ENCODE assay signal across 8 cellular contexts in the genomic region with DNA sequence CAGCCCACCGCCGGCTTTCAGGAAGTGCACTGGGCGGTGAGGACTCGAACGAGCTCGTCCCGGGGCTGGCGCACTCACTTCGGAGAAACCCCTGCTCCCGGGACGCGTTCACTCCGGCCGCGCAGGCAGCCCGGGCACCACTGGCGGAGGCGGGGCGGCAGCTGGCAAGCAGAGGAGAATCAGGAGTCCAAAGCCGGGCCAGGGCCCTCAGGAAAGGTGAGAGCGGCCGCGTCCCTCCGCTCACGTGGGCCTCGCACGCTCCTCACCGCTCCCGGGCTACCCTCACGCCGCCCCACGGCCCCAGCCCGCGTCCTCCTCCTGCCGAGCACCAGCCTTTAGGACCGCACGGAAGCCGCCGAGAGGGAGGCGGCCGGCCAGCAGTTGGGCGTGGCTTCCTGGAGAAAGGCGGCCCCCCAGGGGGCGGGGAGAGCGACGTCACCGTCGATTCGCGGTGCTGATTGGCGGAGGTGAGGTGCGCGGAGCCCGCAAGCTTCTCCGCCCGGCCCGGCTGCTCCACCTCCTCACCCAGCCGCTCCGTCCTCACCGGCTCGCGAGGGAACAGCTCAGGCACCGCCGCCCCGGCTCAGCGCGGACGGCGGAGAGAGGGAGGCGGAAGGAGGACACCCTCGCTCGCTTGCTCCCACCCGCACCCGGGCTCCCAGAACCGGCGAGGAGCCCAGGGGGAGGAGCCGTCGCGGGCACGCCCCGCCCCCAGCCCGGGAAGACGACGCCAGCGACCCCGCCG. TPM values are rescaled to one million over a fixed set of nuclear protein-coding genes. Genes with fewer than 3 reads are reported as not detected.
A peak's percentile ranks its signal among the peaks of the same experiment; 100 is the strongest.
DNase-seq lines count a peak whose midpoint lies in the region; ATAC-seq, FAIRE-seq and TF ChIP-seq lines count a peak whose summit lies in the region.

A gene (plus strand): TSS at position 516 of the 745 bp plus-strand sequence. CDS start 400 bp downstream, outside the sequence.

- no peaks in the 10 kb centered on the region; a peak in 1 of 5 replicates for H3K27me3 ChIP-seq in HepG2 (ENCODE audit: control insufficient read depth in 1 of 2, insufficient read depth in 2 of 2, low read length in 2 of 2)

- FAIRE-seq in HepG2 (lab: Jason Lieb, UNC) = peak; percentile 72

- peak in 1 of 2 experiments; percentile 75; a peak in 2 of 4 replicates for TF ChIP-seq POLR2A in HepG2 (IDR thresholded peaks at IDR 0.05; ENCODE audit: insufficient read depth in 1 of 2, low read depth in 2 of 2, low read length in 2 of 2)

- DNase-seq in NCI-H774 (lab: John Stamatoyannopoulos, UW) (peak; percentile 96), dermis blood vessel endothelial cell (peak; percentile 99), HepG2 (ENCODE audit: low spot score) (peak; percentile 92)
- DNase-seq in activated CD4-positive, alpha-beta T cell treated with anti-CD3 and anti-CD28 coated beads, Interleukin-2, amount 50 U/mL, for 4 hours = peak; percentile 97 to 98
- DNase-seq in stimulated activated CD4-positive, alpha-beta T cell treated with anti-CD3 and anti-CD28 coated beads, Interleukin-4, amount 100 ng/mL, for 1 hour = peak; percentile 98

- peak within 1 kb of the TSS; percentile 92 to 98 (median 96) for H3K4me3 ChIP-seq in HepG2 (replicated peaks in 1 of 3; ENCODE audit: insufficient read depth in 1 of 3, low read depth in 2 of 3, low read length in 3 of 3)

- POLR2A ChIA-PET in HepG2 (lab: Yijun Ruan, JAX) = interaction anchor here (0.7 to 5.3 kb wide), 14 partner anchors 11 to 219 kb away, joined by 3 to 41 read pairs (median 8); no protein-coding TSS in a partner anchor

- H3K9me3 ChIP-seq in HepG2 (ENCODE audit: low read length) = no peaks in the 10 kb centered on the region

- 9% methylated on average over 4 of the region's 87 CpGs for WGBS in HepG2 (ENCODE audit: low lambda C conversion rate)

- H3K36me3 ChIP-seq in HepG2 (replicated peaks in 1 of 2; ENCODE audit: control insufficient read depth in 1 of 2, insufficient read depth in 2 of 2, low read length in 2 of 2) = 0 out of 5 replicates have a peak, but pooled peaks cover 0 to 4% of the 10 kb centered on the region in 2 experiments

- TF ChIP-seq CTCF in C4-2B (conservative IDR thresholded peaks at IDR 0.05) (no peak), HepG2 (CRISPR knock-in tag; IDR thresholded peaks at IDR 0.05) (peak; percentile 24; the same call in 1 of the 2 replicates)

- ATAC-seq in GM19395 (IDR thresholded peaks at IDR 0.05; ENCODE audit: unreplicated experiment) = peak; percentile 72
- ATAC-seq in HG03565 (IDR thresholded peaks at IDR 0.05; ENCODE audit: unreplicated experiment) = peak; percentile 58
- ATAC-seq in HepG2 = peak; percentile 89

- in situ Hi-C loops in HepG2 (cut with HindIII; ENCODE audit: extremely low pct_ligation_motif_present, low pct_unique_long_range_greater_than_20kb) = loop anchor here (5.0 to 10.0 kb wide), 2 partner anchors 68 to 95 kb away; no protein-coding TSS in a partner anchor

- no peak within 1 kb of the TSS for H2AFZ ChIP-seq in HepG2 (ENCODE audit: low read length)

- intact Hi-C loops in HepG2 (cut with micrococcal nuclease; ENCODE audit: unreplicated experiment) = loop anchor here (1.0 to 10.0 kb wide), 3 partner anchors 62 to 338 kb away; a partner anchor contains a TSS

- peak within 1 kb of the TSS; percentile 99 for H3K27ac ChIP-seq in C4-2B
- H3K27ac ChIP-seq in HepG2 (ENCODE audit: extremely low read length, insufficient read depth, low read length) = peak within 1 kb of the TSS; percentile 96

- peaks cover 3% of the 10 kb centered on the region; the same call in 1 of the 2 replicates for H4K20me1 ChIP-seq in HepG2 (ENCODE audit: insufficient read depth, low read length)

- peaks cover 39% of the 10 kb centered on the region for H3K4me1 ChIP-seq in HepG2 (ENCODE audit: insufficient read depth, low read length)

- TF ChIP-seq RAD21 in HepG2 (CRISPR knock-in tag; IDR thresholded peaks at IDR 0.05) = no peak; the same call in none of the 2 replicates

- H3K4me2 ChIP-seq in HepG2 (ENCODE audit: low read depth, low read length) = peak within 1 kb of the TSS; percentile 90

- TF ChIP-seq EP300 in HepG2 (IDR thresholded peaks at IDR 0.05; ENCODE audit: low read depth in 2 of 2, low read length in 2 of 2) (peak in 1 of 2 experiments; percentile 38; a peak in 1 of 4 replicates), HepG2 (CRISPR knock-in tag; IDR thresholded peaks at IDR 0.05; ENCODE audit: borderline replicate concordance) (peak; percentile 48)

- BruUV-seq in HepG2 (replicated peaks; lab: Mats Ljungman, UMichigan) = no TSS peak

- peak within 1 kb of the TSS; percentile 96 for H3K9ac ChIP-seq in HepG2 (ENCODE audit: insufficient read depth, low read depth, low read length)

- peaks cover 78% of the 10 kb centered on the region for H3K79me2 ChIP-seq in HepG2 (ENCODE audit: insufficient read depth, low read length)

- CTCF ChIA-PET in HepG2 (lab: Yijun Ruan, JAX; ENCODE audit: low intra/inter-chr PET ratio, low total read pairs) = interaction anchor here (1.4 kb wide), 1 partner anchor 97 kb away, joined by 4 read pairs; no protein-coding TSS in a partner anchor

TF ChIP-seq in HepG2, 621 proteins besides CTCF, POLR2A, EP300 and RAD21 (continues in another document):
- TF ChIP-seq CBFB (CRISPR knock-in tag; IDR thresholded peaks at IDR 0.05) (peak; percentile 91), ZNF510 (CRISPR knock-in tag; IDR thresholded peaks at IDR 0.05; ENCODE audit: low read depth) (peak; percentile 89; the same call in 1 of the 2 replicates), MTF2 (CRISPR knock-in tag; IDR thresholded peaks at IDR 0.05; ENCODE audit: borderline replicate concordance) (no peak), NFIC (IDR thresholded peaks at IDR 0.05; ENCODE audit: low read length) (no peak), HES4 (CRISPR knock-in tag; IDR thresholded peaks at IDR 0.05; ENCODE audit: borderline replicate concordance) (peak; percentile 92)
- TF ChIP-seq, protein P1, sequence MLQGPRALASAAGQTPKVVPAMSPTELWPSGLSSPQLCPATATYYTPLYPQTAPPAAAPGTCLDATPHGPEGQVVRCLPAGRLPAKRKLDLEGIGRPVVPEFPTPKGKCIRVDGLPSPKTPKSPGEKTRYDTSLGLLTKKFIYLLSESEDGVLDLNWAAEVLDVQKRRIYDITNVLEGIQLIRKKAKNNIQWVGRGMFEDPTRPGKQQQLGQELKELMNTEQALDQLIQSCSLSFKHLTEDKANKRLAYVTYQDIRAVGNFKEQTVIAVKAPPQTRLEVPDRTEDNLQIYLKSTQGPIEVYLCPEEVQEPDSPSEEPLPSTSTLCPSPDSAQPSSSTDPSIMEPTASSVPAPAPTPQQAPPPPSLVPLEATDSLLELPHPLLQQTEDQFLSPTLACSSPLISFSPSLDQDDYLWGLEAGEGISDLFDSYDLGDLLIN (CRISPR knock-in tag; IDR thresholded peaks at IDR 0.05; ENCODE audit: borderline replicate concordance) = no peak; the same call in 1 of the 2 replicates
- TF ChIP-seq, protein P2, sequence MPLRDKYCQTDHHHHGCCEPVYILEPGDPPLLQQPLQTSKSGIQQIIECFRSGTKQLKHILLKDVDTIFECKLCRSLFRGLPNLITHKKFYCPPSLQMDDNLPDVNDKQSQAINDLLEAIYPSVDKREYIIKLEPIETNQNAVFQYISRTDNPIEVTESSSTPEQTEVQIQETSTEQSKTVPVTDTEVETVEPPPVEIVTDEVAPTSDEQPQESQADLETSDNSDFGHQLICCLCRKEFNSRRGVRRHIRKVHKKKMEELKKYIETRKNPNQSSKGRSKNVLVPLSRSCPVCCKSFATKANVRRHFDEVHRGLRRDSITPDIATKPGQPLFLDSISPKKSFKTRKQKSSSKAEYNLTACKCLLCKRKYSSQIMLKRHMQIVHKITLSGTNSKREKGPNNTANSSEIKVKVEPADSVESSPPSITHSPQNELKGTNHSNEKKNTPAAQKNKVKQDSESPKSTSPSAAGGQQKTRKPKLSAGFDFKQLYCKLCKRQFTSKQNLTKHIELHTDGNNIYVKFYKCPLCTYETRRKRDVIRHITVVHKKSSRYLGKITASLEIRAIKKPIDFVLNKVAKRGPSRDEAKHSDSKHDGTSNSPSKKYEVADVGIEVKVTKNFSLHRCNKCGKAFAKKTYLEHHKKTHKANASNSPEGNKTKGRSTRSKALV (CRISPR knock-in tag; IDR thresholded peaks at IDR 0.05) = no peak

RNA-seq across cellular contexts. Expression of the gene that starts here (rescaled TPM):
- 26.3 and 29.8 TPM in 2 replicates for total RNA-seq in dermis blood vessel endothelial cell
- 76.1 and 76.5 TPM in 2 replicates for total RNA-seq in HepG2 (2016; rRNA removed; fragmentation: Illumina TruSeq; extraction: Trizol)
- 177 and 189 TPM in 2 replicates for total RNA-seq in HepG2 (2016; cell fraction: cytosol; rRNA removed; fragmentation: Illumina TruSeq; extraction: Trizol; ENCODE audit: low read depth)
- total RNA-seq in HepG2 (2016; cell fraction: insoluble cytoplasmic fraction; rRNA removed; fragmentation: Illumina TruSeq; extraction: Trizol) = 71.7 and 74.4 TPM in 2 replicates
- total RNA-seq in HepG2 (2016; cell fraction: membrane; rRNA removed; fragmentation: Illumina TruSeq; extraction: Trizol) = 60.3 and 72.3 TPM in 2 replicates
- 106 and 120 TPM in 2 replicates for total RNA-seq in HepG2 (2016; cell fraction: nucleus; rRNA removed; fragmentation: Illumina TruSeq; extraction: Trizol)
- 52.2 and 62.5 TPM in 2 replicates for polyA plus RNA-seq in HepG2 (2011; rRNA removed)
- 39.3 and 44.4 TPM in 2 replicates for polyA plus RNA-seq in HepG2 (2011; cell fraction: cytosol; rRNA removed)
- polyA plus RNA-seq in HepG2 (2011; cell fraction: nucleus; rRNA removed) = 79.8 and 99.4 TPM in 2 replicates
- polyA plus RNA-seq in HepG2 (2012) = 25.6 and 27.8 TPM in 2 replicates
- polyA plus RNA-seq in HepG2 (2016; cell fraction: cytosol; fragmentation: Illumina TruSeq; extraction: Trizol; ENCODE audit: low read depth) = 4.7 and 5.0 TPM in 2 replicates
- 53.3 and 60.9 TPM in 2 replicates for polyA plus RNA-seq in HepG2 (2016; cell fraction: insoluble cytoplasmic fraction; fragmentation: Illumina TruSeq; extraction: Trizol; ENCODE audit: low read depth)
- polyA plus RNA-seq in HepG2 (2016; cell fraction: membrane; fragmentation: Illumina TruSeq; extraction: Trizol; ENCODE audit: low read depth) = 13.0 and 14.6 TPM in 2 replicates
- polyA plus RNA-seq in HepG2 (2016; cell fraction: nucleus; fragmentation: Illumina TruSeq; extraction: Trizol; ENCODE audit: insufficient read depth, low read depth) = 129 and 143 TPM in 2 replicates
- 58.0 and 138 TPM in 2 replicates for polyA minus RNA-seq in HepG2 (2011; rRNA and poly(A)+ RNA removed; ENCODE audit: low replicate concordance)
- 42.1 and 44.2 TPM in 2 replicates for polyA minus RNA-seq in HepG2 (2011; cell fraction: cytosol; rRNA and poly(A)+ RNA removed)
- polyA minus RNA-seq in HepG2 (2011; cell fraction: nucleus; rRNA and poly(A)+ RNA removed) = 164 and 187 TPM in 2 replicates

Comparison
In these comparisons a context has a peak if more than half of its experiments do, and no peak if none do; other contexts are left out.
1. Peak in every context shown above with its lines: DNase-seq, ATAC-seq, H3K4me3 ChIP-seq and H3K27ac ChIP-seq.